ENCODE assay signal across 11 cellular contexts in the genomic region with DNA sequence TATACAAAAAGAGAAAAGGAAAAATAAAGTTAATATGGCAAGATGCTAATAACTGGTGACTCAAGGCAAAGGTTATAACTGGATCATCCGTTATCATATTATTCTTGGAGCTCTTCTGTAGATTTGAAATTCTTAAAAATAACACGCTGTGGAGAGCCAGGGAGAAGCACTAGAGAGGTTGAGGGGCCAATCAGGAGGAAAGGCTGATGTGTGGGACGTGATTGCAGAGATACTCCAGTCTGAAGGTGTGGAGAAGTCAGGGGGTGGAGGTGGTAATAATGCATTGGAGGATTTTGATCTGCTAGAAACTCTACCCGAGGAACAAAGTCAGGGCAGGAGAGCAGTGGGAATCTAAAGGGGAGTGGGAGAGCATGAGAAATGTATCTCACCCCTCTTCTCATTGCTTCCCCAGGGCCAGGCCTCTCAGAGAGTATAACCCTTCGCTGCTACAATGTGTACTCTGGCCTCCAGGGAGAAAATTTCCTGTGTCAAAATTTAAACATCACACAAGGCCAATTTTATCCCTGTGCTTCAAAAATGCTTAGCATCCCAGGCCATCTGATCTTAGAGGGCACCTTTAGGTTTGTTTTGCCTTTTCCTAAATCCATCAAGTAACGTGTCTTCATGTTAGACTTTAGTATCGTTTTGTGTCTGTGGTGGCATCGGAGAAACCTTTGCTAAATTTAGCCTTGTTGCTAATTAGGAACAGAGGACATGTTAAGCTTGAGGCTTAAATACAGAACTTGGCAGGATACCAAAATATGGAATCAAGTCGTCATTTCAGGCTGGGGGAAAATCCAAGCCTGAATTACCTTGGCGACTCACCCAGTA.
DNase-seq lines count a peak whose midpoint lies in the region; ATAC-seq and TF ChIP-seq lines count a peak whose summit lies in the region.
"Had no signal": no experiment of that assay in that cellular context is flagged by ENCODE, and none has a peak within 500 bp of the region (broad histone marks: within the 10 kb centered on the region; RNA-seq: fewer than 3 reads in every experiment).

No MANE protein-coding gene starts in this region.

- no peak overlapping the region for H3K4me3 Mint-ChIP-seq in brain

- DNase-seq in AG20443 (ENCODE audit: low spot score) (peak; percentile 32), NCI-H1694 treated with DMSO at 0.1 percent for 48 hours (lab: John Stamatoyannopoulos, UW) (peak; percentile 78), left ventricle myocardium inferior (no peak), SW 1271 (lab: John Stamatoyannopoulos, UW) (no peak)
- DNase-seq in NK-92 treated with Interleukin-12 subunit alpha and Interleukin-12 subunit beta, amount 100 ng/mL, for 24 hours (lab: John Stamatoyannopoulos, UW), result no peak
- DNase-seq in stimulated activated CD4-positive, alpha-beta T cell treated with anti-CD3 and anti-CD28 coated beads, Interleukin-1b, Interleukin-23, amount 100 ng/mL, for 48 hours, result no peak
- DNase-seq: activated CD4-positive, CD25-positive, alpha-beta regulatory T cell; activated naive CD4-positive, alpha-beta T cell; stimulated activated CD8-positive, alpha-beta memory T cell treated with anti-CD3 and anti-CD28 coated beads, Interleukin-4, amount 100 ng/mL, for 48 hours had no signal

- peak overlapping the region; percentile 71 for H3K27ac ChIP-seq in left ventricle myocardium inferior (replicated peaks)

- TF ChIP-seq CTCF in brain (conservative IDR thresholded peaks at IDR 0.05) (no peak), left ventricle myocardium inferior (IDR thresholded peaks at IDR 0.05; ENCODE audit: borderline replicate concordance) (peak; percentile 19)

- H3K36me3 ChIP-seq in left ventricle myocardium inferior, result no peaks in the 10 kb centered on the region

- H3K27me3 Mint-ChIP-seq in brain, result peaks cover 2% of the 10 kb centered on the region

- H3K36me3 Mint-ChIP-seq in brain, result no peaks in the 10 kb centered on the region

- intact Hi-C loops in left ventricle myocardium inferior (cut with micrococcal nuclease), result no loop called here

- no peaks in the 10 kb centered on the region for H3K27me3 ChIP-seq in left ventricle myocardium inferior (ENCODE audit: low read depth)

- H3K27ac Mint-ChIP-seq in brain, result peak overlapping the region; percentile 3 to 92 (median 70)

- no peak for ATAC-seq in GM19463 (IDR thresholded peaks at IDR 0.05; ENCODE audit: unreplicated experiment)

- peaks cover 33% of the 10 kb centered on the region for H3K4me1 ChIP-seq in left ventricle myocardium inferior

- H3K4me1 Mint-ChIP-seq in brain, result peaks cover 30% of the 10 kb centered on the region

- peak overlapping the region; percentile 5 for H3K4me3 ChIP-seq in left ventricle myocardium inferior

- no peaks in the 10 kb centered on the region for H3K9me3 ChIP-seq in left ventricle myocardium inferior (replicated peaks)

- H3K9me3 Mint-ChIP-seq in brain, result peaks cover 0 to 7% (median 0%) of the 10 kb centered on the region in 5 experiments

Comparison
In these comparisons a context has a peak if more than half of its experiments do, and no peak if none do; other contexts are left out.
1. DNase-seq: peak in AG20443 (single experiment) and NCI-H1694 treated with DMSO at 0.1 percent for 48 hours (single experiment); none in left ventricle myocardium inferior (single experiment), SW 1271 (0 of 2), NK-92 treated with Interleukin-12 subunit alpha and Interleukin-12 subunit beta, amount 100 ng/mL, for 24 hours (single experiment) and stimulated activated CD4-positive, alpha-beta T cell treated with anti-CD3 and anti-CD28 coated beads, Interleukin-1b, Interleukin-23, amount 100 ng/mL, for 48 hours (single experiment).